In genomic region chr1:44817307-44817706, GRCh38 we compare ENCODE assay signal across 19 cellular contexts. TPM values are rescaled to one million over a fixed set of nuclear protein-coding genes. Genes with fewer than 3 reads are reported as not detected.
DNase-seq lines count a peak whose midpoint lies in the region; ATAC-seq, FAIRE-seq and TF ChIP-seq lines count a peak whose summit lies in the region.
"Had no signal": no experiment of that assay in that cellular context is flagged by ENCODE, and none has a peak within 500 bp of the region (broad histone marks: within the 10 kb centered on the region; RNA-seq: fewer than 3 reads in every experiment).

No MANE protein-coding gene starts in this region.

- 79 to 91% (median 79%) methylated on average over 2 of the region's 2 CpGs for WGBS in small intestine, 3 donors

- H3F3A ChIP-seq in PC-3 (ENCODE audit: low read length, unreplicated experiment), result no peaks in the 10 kb centered on the region

- CTCF ChIA-PET in CD4-positive, alpha-beta T cell (lab: Charles Lee), result interaction anchor here (0.8 to 6.7 kb wide), 3 partner anchors 9 to 24 kb away, joined by 3 to 57 read pairs (median 49); partner anchors contain the start of genes BTBD19, DYNLT4 and PLK3
- CTCF ChIA-PET in Calu3 (lab: Charles Lee), result interaction anchor here (1.2 kb wide), 1 partner anchor 17 kb away, joined by 3 read pairs; the partner anchor contains the start of gene PLK3
- CTCF ChIA-PET in naive thymus-derived CD4-positive, alpha-beta T cell (lab: Charles Lee), result interaction anchor here (1.1 to 2.9 kb wide), 2 partner anchors 9 to 30 kb away, joined by 4 to 34 read pairs; partner anchors contain the start of genes BEST4, BTBD19 and DYNLT4
- CTCF ChIA-PET in PC-3 (lab: Charles Lee), result no interaction called here

- no peak overlapping the region for H3K4me3 ChIP-seq in naive thymus-derived CD4-positive, alpha-beta T cell (ENCODE audit: low read length)
- H3K4me3 ChIP-seq in PC-3 (ENCODE audit: low read length) (no peak overlapping the region), small intestine (ENCODE audit: low read depth in 1 of 2, low read length in 2 of 2) (no peak overlapping the region)
- H3K4me3 ChIP-seq: BLaER1, cardiac muscle cell, prostate gland, spleen, upper lobe of left lung had no signal

- H3K9me2 ChIP-seq in PC-3 (replicated peaks; ENCODE audit: low read length), result no peaks in the 10 kb centered on the region

- H4K20me1 ChIP-seq in PC-3 (ENCODE audit: low read length), result no peaks in the 10 kb centered on the region
- H4K20me1 ChIP-seq: BLaER1 had no signal

- H3K27ac Mint-ChIP-seq in CD4-positive, alpha-beta T cell, result peak overlapping the region; percentile 100
- H3K27ac Mint-ChIP-seq in Calu3 (ENCODE audit: unreplicated experiment), result peak overlapping the region; percentile 50
- peak overlapping the region; percentile 57 for H3K27ac Mint-ChIP-seq in activated naive CD8-positive, alpha-beta T cell treated with anti-CD3 and anti-CD28 coated beads, Interleukin-2, amount 50 U/mL, for 24 hours
- peak overlapping the region in 8 of 9 donors; percentile 74 to 100 (median 93) for H3K27ac Mint-ChIP-seq in naive thymus-derived CD4-positive, alpha-beta T cell

- peaks cover 5% of the 10 kb centered on the region for H3K36me3 Mint-ChIP-seq in CD4-positive, alpha-beta T cell (ENCODE audit: low read depth)
- H3K36me3 Mint-ChIP-seq in Calu3 (ENCODE audit: insufficient read depth, unreplicated experiment), result peaks cover 27% of the 10 kb centered on the region
- H3K36me3 Mint-ChIP-seq in activated naive CD8-positive, alpha-beta T cell treated with anti-CD3 and anti-CD28 coated beads, Interleukin-2, amount 50 U/mL, for 24 hours (ENCODE audit: low read depth), result peaks cover 21% of the 10 kb centered on the region
- peaks cover 0 to 18% (median 0%) of the 10 kb centered on the region in 5 donors for H3K36me3 Mint-ChIP-seq in naive thymus-derived CD4-positive, alpha-beta T cell

- H3K79me2 ChIP-seq in PC-3 (ENCODE audit: low read length), result no peaks in the 10 kb centered on the region

- H2AFZ ChIP-seq in PC-3 (ENCODE audit: low read length), result no peak overlapping the region

- no peak overlapping the region for H3K4me2 ChIP-seq in PC-3 (ENCODE audit: low read length)

- H3K9ac ChIP-seq in PC-3 (ENCODE audit: low read length), result no peak overlapping the region
- H3K9ac ChIP-seq: BLaER1 had no signal

- peaks cover 8 to 33% of the 10 kb centered on the region in 2 donors for H3K4me1 ChIP-seq in naive thymus-derived CD4-positive, alpha-beta T cell (ENCODE audit: control insufficient read depth in 2 of 2, insufficient read depth in 2 of 2, low read length in 2 of 2)
- H3K4me1 ChIP-seq in PC-3 (ENCODE audit: insufficient read depth, low read length) (peaks cover 7% of the 10 kb centered on the region; the same call in 1 of the 2 replicates), small intestine (ENCODE audit: control insufficient read depth in 2 of 2, insufficient read depth in 1 of 2, low read depth in 1 of 2, low read length in 1 of 2) (no peaks in the 10 kb centered on the region)
- H3K4me1 ChIP-seq: prostate gland had no signal

- peak overlapping the region; percentile 78 for H3K4me3 Mint-ChIP-seq in CD4-positive, alpha-beta T cell
- H3K4me3 Mint-ChIP-seq in Calu3 (ENCODE audit: low read depth, unreplicated experiment), result peak overlapping the region; percentile 75
- peak overlapping the region; percentile 37 for H3K4me3 Mint-ChIP-seq in activated naive CD8-positive, alpha-beta T cell treated with anti-CD3 and anti-CD28 coated beads, Interleukin-2, amount 50 U/mL, for 24 hours
- H3K4me3 Mint-ChIP-seq in naive thymus-derived CD4-positive, alpha-beta T cell, result peak overlapping the region; percentile 1 to 95 (median 61)

- BruUV-seq in Calu3 (replicated peaks; lab: Mats Ljungman, UMichigan) (no TSS peak), PC-3 (replicated peaks; lab: Mats Ljungman, UMichigan) (no TSS peak)

- peaks cover 56% of the 10 kb centered on the region for H3K4me1 Mint-ChIP-seq in CD4-positive, alpha-beta T cell (ENCODE audit: low read depth)
- H3K4me1 Mint-ChIP-seq in Calu3 (ENCODE audit: low read depth, unreplicated experiment), result peaks cover 48% of the 10 kb centered on the region
- H3K4me1 Mint-ChIP-seq in activated naive CD8-positive, alpha-beta T cell treated with anti-CD3 and anti-CD28 coated beads, Interleukin-2, amount 50 U/mL, for 24 hours, result peaks cover 63% of the 10 kb centered on the region
- H3K4me1 Mint-ChIP-seq in naive thymus-derived CD4-positive, alpha-beta T cell, result peaks cover 39 to 63% (median 55%) of the 10 kb centered on the region in 7 donors

- H3K9me3 Mint-ChIP-seq in CD4-positive, alpha-beta T cell, result no peaks in the 10 kb centered on the region
- H3K9me3 Mint-ChIP-seq in Calu3 (ENCODE audit: low read depth, unreplicated experiment), result no peaks in the 10 kb centered on the region
- H3K9me3 Mint-ChIP-seq in activated naive CD8-positive, alpha-beta T cell treated with anti-CD3 and anti-CD28 coated beads, Interleukin-2, amount 50 U/mL, for 24 hours, result no peaks in the 10 kb centered on the region
- H3K9me3 Mint-ChIP-seq in naive thymus-derived CD4-positive, alpha-beta T cell, result peaks cover 0 to 3% (median 0%) of the 10 kb centered on the region in 11 donors

- no peaks in the 10 kb centered on the region for H3K27me3 Mint-ChIP-seq in CD4-positive, alpha-beta T cell
- no peaks in the 10 kb centered on the region for H3K27me3 Mint-ChIP-seq in Calu3 (ENCODE audit: unreplicated experiment)
- H3K27me3 Mint-ChIP-seq in activated naive CD8-positive, alpha-beta T cell treated with anti-CD3 and anti-CD28 coated beads, Interleukin-2, amount 50 U/mL, for 24 hours, result no peaks in the 10 kb centered on the region
- H3K27me3 Mint-ChIP-seq in naive thymus-derived CD4-positive, alpha-beta T cell, result no peaks in the 10 kb centered on the region

- no peak for TF ChIP-seq CTCF in CD4-positive, alpha-beta T cell (IDR thresholded peaks at IDR 0.05)
- TF ChIP-seq CTCF in Calu3 (IDR thresholded peaks at IDR 0.05; ENCODE audit: unreplicated experiment) (no peak), PC-3 (conservative IDR thresholded peaks at IDR 0.05; ENCODE audit: low read depth, low read length) (no peak)

- no peak overlapping the region for H3K27ac ChIP-seq in CD4-positive, alpha-beta T cell (ENCODE audit: low read depth, low read length)
- H3K27ac ChIP-seq in naive thymus-derived CD4-positive, alpha-beta T cell (ENCODE audit: low read depth, low read length), result no peak overlapping the region
- no peak overlapping the region for H3K27ac ChIP-seq in PC-3 (ENCODE audit: low read length)
- no peak overlapping the region for H3K27ac ChIP-seq in small intestine (ENCODE audit: low read depth in 1 of 2, low read length in 1 of 2)
- H3K27ac ChIP-seq: BLaER1, cardiac muscle cell, prostate gland, spleen, upper lobe of left lung had no signal

- no peak for FAIRE-seq in small intestine (lab: Jason Lieb, UNC)
- FAIRE-seq: GM18507, GM19239 had no signal

- no peak for ATAC-seq in CD4-positive, alpha-beta T cell (ENCODE audit: poor library complexity)
- no peak for ATAC-seq in activated naive CD8-positive, alpha-beta T cell treated with anti-CD3 and anti-CD28 coated beads, Interleukin-2, amount 50 U/mL, for 24 hours
- ATAC-seq in naive thymus-derived CD4-positive, alpha-beta T cell, result no peak
- ATAC-seq in PC-3, result no peak
- no peak for ATAC-seq in HG03139 (IDR thresholded peaks at IDR 0.05; ENCODE audit: unreplicated experiment)

- no peak for DNase-seq in CD4-positive, alpha-beta T cell
- DNase-seq in Calu3 (no peak), SW 1271 (lab: John Stamatoyannopoulos, UW) (no peak), PC-3 (no peak), small intestine (no peak)
- no peak for DNase-seq in activated naive CD8-positive, alpha-beta T cell treated with anti-CD3 and anti-CD28 coated beads, Interleukin-2, amount 50 U/mL, for 24 hours
- peak in 1 of 9 donors; percentile 8 for DNase-seq in naive thymus-derived CD4-positive, alpha-beta T cell
- DNase-seq: foreskin fibroblast, NCI-H1694 treated with DMSO at 0.1 percent for 48 hours, SHP77 treated with DMSO at 0.1 percent for 48 hours, T1000, upper lobe of left lung had no signal

- POLR2A ChIA-PET in CD4-positive, alpha-beta T cell (lab: Charles Lee), result interaction anchor here (1.0 to 12.2 kb wide), 5 partner anchors 13 to 194 kb away, joined by 3 to 599 read pairs (median 28); partner anchors contain the start of genes BTBD19, DYNLT4, HECTD3 and PLK3
- POLR2A ChIA-PET in naive thymus-derived CD4-positive, alpha-beta T cell (lab: Charles Lee), result interaction anchor here (1.2 to 14.4 kb wide), 8 partner anchors 10 to 195 kb away, joined by 4 to 709 read pairs (median 44); partner anchors contain the start of genes BEST4, BTBD19, DYNLT4 and HECTD3
- POLR2A ChIA-PET in PC-3 (lab: Charles Lee; ENCODE audit: unreplicated experiment), result no interaction called here

- H3K9me3 ChIP-seq in CD4-positive, alpha-beta T cell (ENCODE audit: control insufficient read depth, low read length), result no peaks in the 10 kb centered on the region
- H3K9me3 ChIP-seq in naive thymus-derived CD4-positive, alpha-beta T cell (ENCODE audit: control insufficient read depth in 2 of 3, low read length in 3 of 3), result no peaks in the 10 kb centered on the region
- no peaks in the 10 kb centered on the region for H3K9me3 ChIP-seq in PC-3 (ENCODE audit: low read length)
- H3K9me3 ChIP-seq in small intestine (ENCODE audit: control insufficient read depth, low read depth), result no peaks in the 10 kb centered on the region
- H3K9me3 ChIP-seq: BLaER1, prostate gland, spleen, upper lobe of left lung had no signal

- no peaks in the 10 kb centered on the region for H3K36me3 ChIP-seq in naive thymus-derived CD4-positive, alpha-beta T cell (ENCODE audit: control insufficient read depth in 2 of 3, insufficient read depth in 3 of 3, low read length in 3 of 3)
- H3K36me3 ChIP-seq in PC-3 (ENCODE audit: low read depth, low read length), result no peaks in the 10 kb centered on the region
- no peaks in the 10 kb centered on the region for H3K36me3 ChIP-seq in small intestine (ENCODE audit: control insufficient read depth in 2 of 2, insufficient read depth in 2 of 2, low read length in 2 of 2)
- H3K36me3 ChIP-seq: BLaER1, cardiac muscle cell, prostate gland, spleen had no signal

- intact Hi-C loops in CD4-positive, alpha-beta T cell (cut with DNase I, micrococcal nuclease), result no loop called here
- intact Hi-C loops in Calu3 (cut with micrococcal nuclease; ENCODE audit: unreplicated experiment) (no loop called here), PC-3 (cut with micrococcal nuclease) (no loop called here)
- intact Hi-C loops in naive thymus-derived CD4-positive, alpha-beta T cell (cut with micrococcal nuclease), result no loop called here

- no peaks in the 10 kb centered on the region for H3K27me3 ChIP-seq in CD4-positive, alpha-beta T cell (ENCODE audit: control insufficient read depth, insufficient read depth, low read length)
- H3K27me3 ChIP-seq in naive thymus-derived CD4-positive, alpha-beta T cell (ENCODE audit: control insufficient read depth in 2 of 2, insufficient read depth in 2 of 2, low read length in 2 of 2), result no peaks in the 10 kb centered on the region
- no peaks in the 10 kb centered on the region for H3K27me3 ChIP-seq in PC-3 (ENCODE audit: low read length)
- no peaks in the 10 kb centered on the region for H3K27me3 ChIP-seq in small intestine (ENCODE audit: control insufficient read depth in 2 of 2, insufficient read depth in 2 of 2, low read length in 2 of 2)
- H3K27me3 ChIP-seq: BLaER1, cardiac muscle cell, spleen, upper lobe of left lung had no signal

RNA-seq across cellular contexts. Expression of gene BTBD19, which starts 9.0 kb away (rescaled TPM):
- 10 to 100 TPM; 35.9 to 36.5 TPM for total RNA-seq in CD4-positive, alpha-beta T cell
- total RNA-seq in Calu3 (2022) (5.2 and 5.9 TPM in 2 replicates), PC-3 (2014; rRNA removed) (0.58 and 4.3 TPM in 2 replicates)
- 10 to 100 TPM; 11.2 to 47.2 (median 13.5) TPM for total RNA-seq in naive thymus-derived CD4-positive, alpha-beta T cell
- under 1 TPM; 0.07 to 0.28 TPM for polyA plus RNA-seq in naive thymus-derived CD4-positive, alpha-beta T cell
- polyA plus RNA-seq in small intestine, result 1 to 10 TPM; 1.1 to 2.0 (median 1.3) TPM

RNA-seq across cellular contexts. Expression of gene DYNLT4, which starts 10.2 kb away (rescaled TPM):
- 1 to 10 TPM; 1.8 to 2.1 TPM for total RNA-seq in CD4-positive, alpha-beta T cell
- total RNA-seq in Calu3 (2022) (0.66 and 0.69 TPM in 2 replicates), PC-3 (2014; rRNA removed) (2.0 and 3.4 TPM in 2 replicates)
- total RNA-seq in naive thymus-derived CD4-positive, alpha-beta T cell, result 1 to 10 TPM in 2 of 5 experiments, under 1 TPM in 3; 0.31 to 9.7 (median 0.87) TPM
- polyA plus RNA-seq in naive thymus-derived CD4-positive, alpha-beta T cell, result under 1 TPM in 1 of 2 donors, not detected in 1; 0.47 TPM
- under 1 TPM in 1 of 3 donors, not detected in 2; 0.46 TPM for polyA plus RNA-seq in small intestine
- total RNA-seq: cardiac muscle cell had no signal

RNA-seq across cellular contexts. Expression of gene PLK3, which starts 17.1 kb away (rescaled TPM):
- 100 to 1,000 TPM; 794 TPM for total RNA-seq in CD4-positive, alpha-beta T cell
- 15.6 and 17.8 TPM in 2 replicates for total RNA-seq in Calu3 (2022)
- total RNA-seq in naive thymus-derived CD4-positive, alpha-beta T cell, result 100 to 1,000 TPM in 4 of 5 experiments, 10 to 100 TPM in 1; 92.8 to 456 (median 142) TPM
- 10 to 100 TPM; 30.5 to 59.1 TPM for polyA plus RNA-seq in naive thymus-derived CD4-positive, alpha-beta T cell
- 38.9 and 44.0 TPM in 2 replicates for total RNA-seq in PC-3 (2014; rRNA removed)
- 10 to 100 TPM in 1 of 3 donors, 1 to 10 TPM in 2; 5.4 to 11.9 (median 9.4) TPM for polyA plus RNA-seq in small intestine

RNA-seq across cellular contexts. Expression of gene PTCH2, which starts 25.7 kb away (rescaled TPM):
- 1 to 10 TPM; 1.2 TPM for total RNA-seq in CD4-positive, alpha-beta T cell
- 0.76 and 0.78 TPM in 2 replicates for total RNA-seq in Calu3 (2022)
- total RNA-seq in naive thymus-derived CD4-positive, alpha-beta T cell, result 1 to 10 TPM; 1.3 to 2.8 (median 1.4) TPM
- polyA plus RNA-seq in naive thymus-derived CD4-positive, alpha-beta T cell, result under 1 TPM in 1 of 2 donors, not detected in 1; 0.06 TPM
- 0.12 TPM in 1 of 2 replicates, not detected in the other for total RNA-seq in PC-3 (2014; rRNA removed)
- under 1 TPM; 0.27 to 0.45 (median 0.27) TPM for polyA plus RNA-seq in small intestine

RNA-seq across cellular contexts. Expression of gene BEST4, which starts 29.3 kb away (rescaled TPM):
- total RNA-seq in CD4-positive, alpha-beta T cell, result 1 to 10 TPM; 1.0 TPM
- total RNA-seq in Calu3 (2022) (0.40 TPM in 1 of 2 replicates, not detected in the other), PC-3 (2014; rRNA removed) (not detected in 2 replicates)
- total RNA-seq in naive thymus-derived CD4-positive, alpha-beta T cell, result 1 to 10 TPM in 2 of 5 experiments, under 1 TPM in 3; 0.77 to 1.4 (median 0.96) TPM
- under 1 TPM in 1 of 2 donors, not detected in 1; 0.72 TPM for polyA plus RNA-seq in naive thymus-derived CD4-positive, alpha-beta T cell
- 10 to 100 TPM in 1 of 3 donors, 1 to 10 TPM in 2; 7.4 to 20.5 (median 9.0) TPM for polyA plus RNA-seq in small intestine
- total RNA-seq: prostate gland had no signal

Comparison
In these comparisons a context has a peak if more than half of its experiments do, and no peak if none do; other contexts are left out.
1. H3K27ac Mint-ChIP-seq: peak in every context shown above with its lines; median percentile 100 in CD4-positive, alpha-beta T cell; 93 in naive thymus-derived CD4-positive, alpha-beta T cell; 57 in activated naive CD8-positive, alpha-beta T cell treated with anti-CD3 and anti-CD28 coated beads, Interleukin-2, amount 50 U/mL, for 24 hours; 50 in Calu3.